In the genomic region with DNA sequence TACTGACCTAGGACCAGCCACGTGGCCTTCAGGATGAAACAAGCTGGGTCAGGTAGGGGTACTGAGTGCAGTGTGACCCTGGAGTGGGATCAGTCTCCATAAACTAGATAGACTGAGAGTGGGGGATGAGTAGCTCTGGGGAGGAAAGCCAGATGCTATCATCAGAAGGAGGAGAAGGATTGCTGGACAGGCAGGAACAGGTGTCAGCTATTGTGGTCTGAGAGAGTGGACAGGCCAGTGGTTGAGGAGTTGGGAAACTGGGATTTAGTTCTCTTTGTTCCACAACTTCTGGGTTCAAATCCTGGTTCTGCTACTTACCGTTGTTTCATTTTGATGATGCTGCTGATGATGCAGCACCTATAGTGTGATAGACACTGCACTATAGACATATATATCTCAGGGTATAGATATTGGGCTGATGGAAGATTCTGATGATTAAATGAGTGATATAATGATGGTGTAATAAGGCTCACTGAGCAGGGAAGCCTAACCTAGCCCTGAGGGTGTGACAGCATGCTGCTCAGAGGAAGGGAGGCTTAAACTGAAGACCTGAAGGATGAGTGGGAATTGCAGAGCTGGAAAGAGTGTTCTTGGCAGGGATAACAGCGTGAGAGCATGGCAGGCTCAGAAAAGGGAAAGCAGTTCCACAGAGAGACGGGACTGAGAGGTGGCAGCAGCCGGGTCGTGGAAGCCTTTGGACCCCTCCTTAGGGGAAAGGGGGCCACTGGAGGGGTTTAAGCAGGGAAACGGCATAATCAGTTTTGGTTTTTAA, we compare ENCODE assay signal across 14 cellular contexts.
DNase-seq lines count a peak whose midpoint lies in the region; ATAC-seq and TF ChIP-seq lines count a peak whose summit lies in the region.
"Had no signal": no experiment of that assay in that cellular context is flagged by ENCODE, and none has a peak within 500 bp of the region (broad histone marks: within the 10 kb centered on the region; RNA-seq: fewer than 3 reads in every experiment).

No MANE protein-coding gene starts in this region.

- peaks cover 11 to 49% (median 35%) of the 10 kb centered on the region in 7 donors for H3K4me1 Mint-ChIP-seq in naive thymus-derived CD4-positive, alpha-beta T cell
- H3K4me1 Mint-ChIP-seq: B cell had no signal

- ATAC-seq in naive thymus-derived CD4-positive, alpha-beta T cell: no peak
- ATAC-seq: CD8-positive, alpha-beta T cell; PC-3 had no signal

- no peaks in the 10 kb centered on the region for H3K9me3 Mint-ChIP-seq in naive thymus-derived CD4-positive, alpha-beta T cell
- H3K9me3 Mint-ChIP-seq: CD8-positive, alpha-beta T cell; HFFc6 had no signal

- H3K27ac Mint-ChIP-seq in naive thymus-derived CD4-positive, alpha-beta T cell: peak overlapping the region in 5 of 9 donors; percentile 41 to 88 (median 67)
- H3K27ac Mint-ChIP-seq: B cell; CD8-positive, alpha-beta T cell; HFFc6 had no signal

- DNase-seq in LHCN-M2 (ENCODE audit: low read depth) (peak; percentile 71), epithelial cell of esophagus (ENCODE audit: low read depth) (peak; percentile 36), amniotic stem cell (lab: John Stamatoyannopoulos, UW) (no peak), GM20000 (ENCODE audit: low spot score) (no peak), DMS153 treated with DMSO at 0.1 percent for 48 hours (lab: John Stamatoyannopoulos, UW; ENCODE audit: unreplicated experiment) (no peak)
- no peak for DNase-seq in naive thymus-derived CD4-positive, alpha-beta T cell
- DNase-seq: CD8-positive, alpha-beta T cell; HFFc6; NCI-H146; NCI-H345; NCI-H526 treated with DMSO at 0.1 percent for 48 hours; PC-3 had no signal

- H3K4me1 ChIP-seq in naive thymus-derived CD4-positive, alpha-beta T cell (ENCODE audit: control insufficient read depth in 2 of 2, insufficient read depth in 2 of 2, low read length in 2 of 2): peaks cover 0 to 15% of the 10 kb centered on the region in 2 donors
- peaks cover 78% of the 10 kb centered on the region for H3K4me1 ChIP-seq in stomach smooth muscle (ENCODE audit: control insufficient read depth, insufficient read depth, low read length)

- POLR2A ChIA-PET in naive thymus-derived CD4-positive, alpha-beta T cell (lab: Charles Lee): interaction anchor here (1.0 kb wide), 1 partner anchor 8 kb away, joined by 5 read pairs; no protein-coding TSS in a partner anchor

- H3K4me3 Mint-ChIP-seq in naive thymus-derived CD4-positive, alpha-beta T cell: no peak overlapping the region
- H3K4me3 Mint-ChIP-seq: B cell; CD8-positive, alpha-beta T cell; HFFc6 had no signal

- H3K36me3 ChIP-seq in naive thymus-derived CD4-positive, alpha-beta T cell (ENCODE audit: control insufficient read depth in 2 of 3, insufficient read depth in 3 of 3, low read length in 3 of 3): no peaks in the 10 kb centered on the region
- H3K36me3 ChIP-seq in stomach smooth muscle (ENCODE audit: control insufficient read depth in 2 of 2, insufficient read depth in 2 of 2, low read length in 2 of 2): no peaks in the 10 kb centered on the region

- H3K9me3 ChIP-seq in naive thymus-derived CD4-positive, alpha-beta T cell (ENCODE audit: control insufficient read depth in 2 of 3, low read length in 3 of 3): no peaks in the 10 kb centered on the region
- no peaks in the 10 kb centered on the region for H3K9me3 ChIP-seq in stomach smooth muscle (ENCODE audit: control insufficient read depth in 2 of 2, low read length in 2 of 2)

- H3K27me3 Mint-ChIP-seq in naive thymus-derived CD4-positive, alpha-beta T cell: no peaks in the 10 kb centered on the region

- CTCF ChIA-PET in naive thymus-derived CD4-positive, alpha-beta T cell (lab: Charles Lee): interaction anchor here (1.4 kb wide), 1 partner anchor 12 kb away, joined by 4 read pairs; no protein-coding TSS in a partner anchor

- H3K27ac ChIP-seq in naive thymus-derived CD4-positive, alpha-beta T cell (ENCODE audit: low read depth, low read length): no peak overlapping the region
- H3K27ac ChIP-seq in stomach smooth muscle (ENCODE audit: low read length): peak overlapping the region; percentile 85

- intact Hi-C loops in naive thymus-derived CD4-positive, alpha-beta T cell (cut with micrococcal nuclease): no loop called here

- H3K36me3 Mint-ChIP-seq in naive thymus-derived CD4-positive, alpha-beta T cell: peaks cover 0 to 20% (median 0%) of the 10 kb centered on the region in 5 donors

- H3K9ac ChIP-seq in stomach smooth muscle (ENCODE audit: low read length in 2 of 2): peak overlapping the region in 1 of 2 donors; percentile 55

- no peaks in the 10 kb centered on the region for H3K27me3 ChIP-seq in naive thymus-derived CD4-positive, alpha-beta T cell (ENCODE audit: control insufficient read depth in 2 of 2, insufficient read depth in 2 of 2, low read length in 2 of 2)
- H3K27me3 ChIP-seq in stomach smooth muscle (ENCODE audit: control insufficient read depth in 1 of 2, insufficient read depth in 2 of 2, low read length in 2 of 2): no peaks in the 10 kb centered on the region

- TF ChIP-seq CTCF in epithelial cell of esophagus (IDR thresholded peaks at IDR 0.05; ENCODE audit: insufficient read depth, low read depth, low read length, missing control alignments): no peak
- no peak for TF ChIP-seq CTCF in GM20000 (IDR thresholded peaks at IDR 0.05; ENCODE audit: extremely low read depth, missing control alignments)

- H3K4me3 ChIP-seq in epithelial cell of esophagus (ENCODE audit: low read length): no peak overlapping the region
- no peak overlapping the region for H3K4me3 ChIP-seq in naive thymus-derived CD4-positive, alpha-beta T cell (ENCODE audit: low read length)
- no peak overlapping the region for H3K4me3 ChIP-seq in stomach smooth muscle (ENCODE audit: low read length in 2 of 2)

Comparison
In these comparisons a context has a peak if more than half of its experiments do, and no peak if none do; other contexts are left out.
1. DNase-seq: peak in LHCN-M2 (single experiment) and epithelial cell of esophagus (single experiment); none in naive thymus-derived CD4-positive, alpha-beta T cell (0 of 9), amniotic stem cell (single experiment), GM20000 (single experiment) and DMS153 treated with DMSO at 0.1 percent for 48 hours (single experiment).